Comparison of ENCODE assay signal across 1 cellular context in genomic region chr10:114565066-114565465, GRCh38.
TF ChIP-seq lines count a peak whose summit lies in the region.

No MANE protein-coding gene starts in this region.

TF ChIP-seq in SK-N-SH treated with all-trans-retinoic acid at 6 μM for 48 hours, 23 proteins besides CTCF, POLR2A, EP300 and RAD21 (continued from another document):
- TF ChIP-seq ARNTL (CRISPR knock-in tag; IDR thresholded peaks at IDR 0.05; ENCODE audit: borderline replicate concordance, low read depth) (no peak), ZNF70 (CRISPR knock-in tag; IDR thresholded peaks at IDR 0.05) (no peak), SNAI2 (CRISPR knock-in tag; IDR thresholded peaks at IDR 0.05) (no peak), PPARA (CRISPR knock-in tag; IDR thresholded peaks at IDR 0.05; ENCODE audit: borderline replicate concordance) (no peak), ISL1 (CRISPR knock-in tag; IDR thresholded peaks at IDR 0.05) (no peak)
TF ChIP-seq in SK-N-SH treated with all-trans-retinoic acid at 6 μM for 48 hours: peak in this region for 0.
